In genomic region chr13:45879666-45880065, GRCh38 we compare ENCODE assay signal across 11 cellular contexts. TPM values are rescaled to one million over a fixed set of nuclear protein-coding genes. Genes with fewer than 3 reads are reported as not detected.
A peak's percentile ranks its signal among the peaks of the same experiment; 100 is the strongest.
DNase-seq lines count a peak whose midpoint lies in the region; ATAC-seq and TF ChIP-seq lines count a peak whose summit lies in the region.
"Had no signal": no experiment of that assay in that cellular context is flagged by ENCODE, and none has a peak within 500 bp of the region (broad histone marks: within the 10 kb centered on the region; RNA-seq: fewer than 3 reads in every experiment).

No MANE protein-coding gene starts in this region.

- H3K36me3 ChIP-seq in mesenchymal stem cell (ENCODE audit: control insufficient read depth in 1 of 2, insufficient read depth in 2 of 2, low read depth in 1 of 2, low read length in 2 of 2), result no peaks in the 10 kb centered on the region

- ATAC-seq in HG02973 (IDR thresholded peaks at IDR 0.05; ENCODE audit: unreplicated experiment), result no peak
- ATAC-seq in effector memory CD8-positive, alpha-beta T cell (replicated peaks), result no peak

- no peak overlapping the region for H2AK5ac ChIP-seq in mesenchymal stem cell (ENCODE audit: low read length, severe bottlenecking)

- no peak overlapping the region for H3K27ac ChIP-seq in mesenchymal stem cell (ENCODE audit: low read length, poor library complexity, severe bottlenecking)

- H3K9me3 ChIP-seq in mesenchymal stem cell (ENCODE audit: control insufficient read depth, low read length), result no peaks in the 10 kb centered on the region

- H4K8ac ChIP-seq in mesenchymal stem cell (ENCODE audit: low read length), result no peak overlapping the region

- no peak overlapping the region for H3K14ac ChIP-seq in mesenchymal stem cell (ENCODE audit: low read length in 2 of 2)

- H2AFZ ChIP-seq in mesenchymal stem cell (ENCODE audit: low read depth, low read length), result no peak overlapping the region

- peaks cover 0 to 53% of the 10 kb centered on the region in 2 experiments for H3K27me3 ChIP-seq in mesenchymal stem cell (ENCODE audit: control insufficient read depth in 1 of 2, insufficient read depth in 1 of 2, low read length in 2 of 2)

- no peak overlapping the region for H3K4me3 Mint-ChIP-seq in effector memory CD8-positive, alpha-beta T cell
- H3K4me3 Mint-ChIP-seq: dendritic cell treated with granulocyte-macrophage colony-stimulating factor and Interleukin-4, amounts not matched to agents 40 ng/mL and 50 ng/mL, for 4 days had no signal

- WGBS in mesenchymal stem cell, result 37% methylated on average over 5 of the region's 5 CpGs

- H3K4me3 ChIP-seq in cardiac fibroblast (replicated peaks in 1 of 2; ENCODE audit: low read depth in 2 of 2, low read length in 2 of 2), result no peak overlapping the region
- H3K4me3 ChIP-seq in mesenchymal stem cell (ENCODE audit: insufficient read depth in 1 of 2, low read depth in 1 of 2, low read length in 2 of 2), result no peak overlapping the region

- H3K4me2 ChIP-seq in mesenchymal stem cell (ENCODE audit: low read length, poor library complexity, severe bottlenecking), result no peak overlapping the region

- DNase-seq in ELR (ENCODE audit: low read depth) (peak; percentile 17), NCI-H146 treated with DMSO at 0.1 percent for 48 hours (lab: John Stamatoyannopoulos, UW; ENCODE audit: unreplicated experiment) (peak; percentile 8), cardiac fibroblast (ENCODE audit: low read depth in 2 of 2) (peak in 1 of 2 donors; percentile 8), mesenchymal stem cell (peak; percentile 21), Ammon's horn (ENCODE audit: low spot score) (no peak), ureter (ENCODE audit: low spot score) (no peak)
- no peak for DNase-seq in effector memory CD8-positive, alpha-beta T cell
- DNase-seq: activated CD4-positive, alpha-beta T cell treated with anti-CD3 and anti-CD28 coated beads, Interleukin-2, amount 50 U/mL, for 48 hours; NCI-H1105 treated with DMSO at 0.1 percent for 48 hours had no signal

- no peaks in the 10 kb centered on the region for H3K9me3 Mint-ChIP-seq in effector memory CD8-positive, alpha-beta T cell
- H3K9me3 Mint-ChIP-seq: dendritic cell treated with granulocyte-macrophage colony-stimulating factor and Interleukin-4, amounts not matched to agents 40 ng/mL and 50 ng/mL, for 4 days had no signal

- H3K9ac ChIP-seq in mesenchymal stem cell (ENCODE audit: low read length), result no peak overlapping the region

- H3K79me1 ChIP-seq in mesenchymal stem cell (replicated peaks; ENCODE audit: low read length, poor library complexity, severe bottlenecking), result no peaks in the 10 kb centered on the region

- no peak overlapping the region for H2BK15ac ChIP-seq in mesenchymal stem cell (ENCODE audit: low read depth, poor library complexity, severe bottlenecking)

- H2BK5ac ChIP-seq in mesenchymal stem cell (ENCODE audit: low read depth, low read length, poor library complexity, severe bottlenecking), result no peak overlapping the region

- H2BK120ac ChIP-seq in mesenchymal stem cell (ENCODE audit: low read depth, low read length), result no peak overlapping the region

- H3K27ac Mint-ChIP-seq in effector memory CD8-positive, alpha-beta T cell, result no peak overlapping the region
- H3K27ac Mint-ChIP-seq: dendritic cell treated with granulocyte-macrophage colony-stimulating factor and Interleukin-4, amounts not matched to agents 40 ng/mL and 50 ng/mL, for 4 days had no signal

- peaks cover 45 to 46% of the 10 kb centered on the region in 2 donors for H3K27me3 Mint-ChIP-seq in effector memory CD8-positive, alpha-beta T cell

- H2BK12ac ChIP-seq in mesenchymal stem cell (ENCODE audit: low read length in 2 of 2), result no peak overlapping the region

- no peak overlapping the region for H3K4ac ChIP-seq in mesenchymal stem cell (ENCODE audit: low read depth in 1 of 2, low read length in 2 of 2)

- H3K23ac ChIP-seq in mesenchymal stem cell (ENCODE audit: low read length in 2 of 2), result no peak overlapping the region

- peaks cover 5% of the 10 kb centered on the region for H3K4me1 ChIP-seq in mesenchymal stem cell (ENCODE audit: control insufficient read depth, insufficient read depth, low read depth, low read length)

- H3K18ac ChIP-seq in mesenchymal stem cell (ENCODE audit: low read depth in 1 of 2, low read length in 2 of 2), result no peak overlapping the region

- no peaks in the 10 kb centered on the region for H3K36me3 Mint-ChIP-seq in effector memory CD8-positive, alpha-beta T cell (ENCODE audit: insufficient read depth)

- TF ChIP-seq CTCF in cardiac fibroblast (IDR thresholded peaks at IDR 0.05; ENCODE audit: low read depth, low read length), result peak; percentile 15

- no peak overlapping the region for H4K91ac ChIP-seq in mesenchymal stem cell (ENCODE audit: low read length)

- no peaks in the 10 kb centered on the region for H3K4me1 Mint-ChIP-seq in effector memory CD8-positive, alpha-beta T cell (ENCODE audit: low read depth in 2 of 2)

RNA-seq across cellular contexts. Expression of gene SIAH3, which starts 28.1 kb away (rescaled TPM):
- polyA plus RNA-seq in mesenchymal stem cell (2013, experiment 1 of 2), result under 0.01 TPM
- polyA plus RNA-seq in mesenchymal stem cell (2013, experiment 2 of 2), result not detected
- 0.08 TPM for total RNA-seq in ureter

Comparison
In these comparisons a context has a peak if more than half of its experiments do, and no peak if none do; other contexts are left out.
1. DNase-seq: peak in ELR (single experiment), NCI-H146 treated with DMSO at 0.1 percent for 48 hours (single experiment) and mesenchymal stem cell (single experiment); none in effector memory CD8-positive, alpha-beta T cell (0 of 3), Ammon's horn (single experiment) and ureter (single experiment).